ENCODE assay signal across 8 cellular contexts in the genomic region with DNA sequence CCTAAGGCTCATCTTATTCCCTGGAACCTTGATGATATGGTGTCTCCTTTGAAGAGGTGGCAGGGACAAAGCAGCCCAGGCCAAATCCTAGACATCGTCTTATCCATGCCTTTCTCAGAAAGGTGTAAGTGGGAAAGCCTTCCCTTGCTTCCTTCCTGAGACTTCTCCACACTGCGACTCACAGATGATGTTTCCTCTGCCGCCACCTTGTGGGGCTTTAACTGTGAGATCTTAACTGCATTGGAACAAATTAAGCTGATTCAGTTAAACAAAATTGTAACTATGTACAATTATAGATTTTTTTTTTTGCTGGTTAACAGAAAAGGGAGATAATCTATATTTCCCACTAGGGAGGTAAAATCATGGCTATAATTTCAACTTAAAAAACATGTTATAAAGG. TPM values are rescaled to one million over a fixed set of nuclear protein-coding genes. Genes with fewer than 3 reads are reported as not detected.
DNase-seq lines count a peak whose midpoint lies in the region; ATAC-seq, FAIRE-seq and TF ChIP-seq lines count a peak whose summit lies in the region.

No MANE protein-coding gene starts in this region.

- no peak overlapping the region for H3K27ac Mint-ChIP-seq in chondrocyte (ENCODE audit: unreplicated experiment)

- WGBS in pancreas, 2 donors, result 50 to 57% methylated on average over 3 of the region's 3 CpGs

- H3K9me3 Mint-ChIP-seq in chondrocyte (ENCODE audit: low read depth), result no peaks in the 10 kb centered on the region

- H3K4me1 Mint-ChIP-seq in chondrocyte (ENCODE audit: low read depth), result no peaks in the 10 kb centered on the region

- peaks cover 13% of the 10 kb centered on the region for H3K27me3 Mint-ChIP-seq in chondrocyte (ENCODE audit: low read depth)

- no peaks in the 10 kb centered on the region for H3K9me3 ChIP-seq in pancreas

- no peaks in the 10 kb centered on the region for H3K36me3 Mint-ChIP-seq in chondrocyte (ENCODE audit: low read depth)

- H3K27ac ChIP-seq in pancreas, result no peak overlapping the region

- intact Hi-C loops in pancreas (cut with DNase I) (no loop called here), left ventricle myocardium superior (cut with micrococcal nuclease) (no loop called here)

- in situ Hi-C loops in ACHN (cut with HindIII; ENCODE audit: low pct_ligation_motif_present, low pct_unique_long_range_greater_than_20kb, low sequenced_read_pairs), result no loop called here

- H3K4me3 Mint-ChIP-seq in chondrocyte (ENCODE audit: unreplicated experiment), result no peak overlapping the region

- no peak for FAIRE-seq in pancreas (lab: Jason Lieb, UNC)

- no peaks in the 10 kb centered on the region for H3K4me1 ChIP-seq in pancreas

- DNase-seq in ACHN, result peak; percentile 44
- DNase-seq in GDM1 (lab: John Stamatoyannopoulos, UW), result peak; percentile 13
- peak; percentile 53 for DNase-seq in NCI-H2171 treated with DMSO at 0.1 percent for 48 hours (lab: John Stamatoyannopoulos, UW)
- no peak for DNase-seq in chondrocyte (ENCODE audit: low spot score)
- DNase-seq in pancreas, result no peak
- no peak for DNase-seq in left ventricle myocardium superior

- TF ChIP-seq CTCF in chondrocyte (IDR thresholded peaks at IDR 0.05), result peak; percentile 77
- TF ChIP-seq CTCF in pancreas (IDR thresholded peaks at IDR 0.05), result peak in 1 of 4 donors; percentile 9

- no peak overlapping the region for H3K4me3 ChIP-seq in pancreas

- H3K36me3 ChIP-seq in pancreas, result no peaks in the 10 kb centered on the region

- ATAC-seq in HG02588 (IDR thresholded peaks at IDR 0.05; ENCODE audit: unreplicated experiment), result peak; percentile 67
- peak in 3 of 4 donors; percentile 57 to 67 (median 59) for ATAC-seq in pancreas
- ATAC-seq in HG03460 (IDR thresholded peaks at IDR 0.05; ENCODE audit: unreplicated experiment), result no peak
- ATAC-seq in left ventricle myocardium superior, result no peak

- no peaks in the 10 kb centered on the region for H3K27me3 ChIP-seq in pancreas

RNA-seq across cellular contexts. Expression of gene GCA, which starts 10.0 kb away (rescaled TPM):
- total RNA-seq in chondrocyte (4.0 to 4.8 TPM (median 4.5 TPM) in 3 replicates), pancreas (10 to 100 TPM; 13.5 to 27.0 (median 16.1) TPM), left ventricle myocardium superior (9.5 TPM)
- 10 to 100 TPM; 11.3 to 18.1 TPM for polyA plus RNA-seq in pancreas

RNA-seq across cellular contexts. Expression of gene IFIH1, which starts 15.5 kb away (rescaled TPM):
- total RNA-seq in chondrocyte (1.8 to 4.2 TPM (median 2.1 TPM) in 3 replicates), pancreas (10 to 100 TPM in 2 of 6 donors, 1 to 10 TPM in 4; 5.7 to 19.5 (median 7.6) TPM), left ventricle myocardium superior (5.9 TPM)
- 1 to 10 TPM; 6.2 to 8.5 TPM for polyA plus RNA-seq in pancreas

Comparison
In these comparisons a context has a peak if more than half of its experiments do, and no peak if none do; other contexts are left out.
1. DNase-seq: peak in ACHN (single experiment), GDM1 (single experiment) and NCI-H2171 treated with DMSO at 0.1 percent for 48 hours (single experiment); none in chondrocyte (single experiment), pancreas (0 of 6) and left ventricle myocardium superior (single experiment).
2. ATAC-seq: peak in HG02588 (single experiment) and pancreas (3 of 4); none in HG03460 (single experiment) and left ventricle myocardium superior (single experiment).